ENCODE assay signal across 19 cellular contexts in the genomic region with DNA sequence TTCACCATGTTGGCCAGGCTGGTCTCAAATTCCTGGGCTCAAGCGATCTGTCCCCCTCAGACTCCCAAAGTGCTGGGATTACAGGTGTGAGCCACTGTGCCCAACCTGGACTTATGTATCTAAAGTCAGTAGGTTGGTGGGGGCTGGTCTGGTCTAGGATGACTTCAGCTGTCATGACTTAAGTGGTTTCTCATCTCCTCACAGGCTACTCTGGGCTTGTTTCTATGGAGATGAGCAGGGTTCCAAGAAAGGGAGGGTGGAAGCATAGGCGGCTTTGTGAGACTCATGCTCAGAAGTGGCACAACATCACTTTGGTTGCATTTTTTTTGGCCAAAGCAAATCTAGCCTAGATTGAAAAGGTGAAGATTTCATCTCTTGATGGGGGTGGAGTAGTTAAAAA.
"Had no signal": no experiment of that assay in that cellular context is flagged by ENCODE, and none has a peak within 500 bp of the region (broad histone marks: within the 10 kb centered on the region; RNA-seq: fewer than 3 reads in every experiment).

No MANE protein-coding gene starts in this region.

- H3K9ac ChIP-seq: parathyroid adenoma had no signal

- H3K4me1 Mint-ChIP-seq: nephron had no signal

- H3K4me3 ChIP-seq: coronary artery, esophagus muscularis mucosa, stomach, suprapubic skin, tibial nerve had no signal

- H3K4me1 ChIP-seq: esophagus muscularis mucosa, parathyroid adenoma had no signal

- H3K27me3 Mint-ChIP-seq: activated T-cell treated with anti-CD3 and anti-CD28 coated beads, Interleukin-2, amount 50 U/mL, for 24 hours had no signal

- ATAC-seq: left ventricle myocardium superior, right cardiac atrium had no signal

- DNase-seq: activated CD4-positive, alpha-beta T cell treated with anti-CD3 and anti-CD28 coated beads, Interleukin-2, amount 50 U/mL, for 1 hour; activated effector memory CD4-positive, alpha-beta T cell treated with Interleukin-2 at 50 U/mL for 16 hours; activated naive CD4-positive, alpha-beta T cell treated with anti-CD3 and anti-CD28 coated beads for 36 hours; activated T-cell treated with anti-CD3 and anti-CD28 coated beads, Interleukin-2, amount 50 U/mL, for 24 hours; cerebellar nuclear complex; hippocampal formation; left ventricle myocardium superior; midbrain; right cardiac atrium; stimulated activated CD4-positive, alpha-beta T cell treated with anti-CD3 and anti-CD28 coated beads, Interleukin-4, amount 100 ng/mL, for 24 hours; stomach; T1000 had no signal

- H3K27ac ChIP-seq: coronary artery, esophagus muscularis mucosa, parathyroid adenoma, stomach, suprapubic skin, tibial nerve had no signal

- H3K27ac Mint-ChIP-seq: activated naive CD4-positive, alpha-beta T cell treated with anti-CD3 and anti-CD28 coated beads for 36 hours; activated T-cell treated with anti-CD3 and anti-CD28 coated beads, Interleukin-2, amount 50 U/mL, for 24 hours; nephron had no signal

- H2AFZ ChIP-seq: parathyroid adenoma had no signal

- H3K36me3 ChIP-seq: esophagus muscularis mucosa, stomach, suprapubic skin, tibial nerve had no signal

- H3K79me2 ChIP-seq: parathyroid adenoma had no signal

- H3K27me3 ChIP-seq: esophagus muscularis mucosa, stomach, suprapubic skin, tibial nerve had no signal

- H3K4me3 Mint-ChIP-seq: activated naive CD4-positive, alpha-beta T cell treated with anti-CD3 and anti-CD28 coated beads for 36 hours; activated T-cell treated with anti-CD3 and anti-CD28 coated beads, Interleukin-2, amount 50 U/mL, for 24 hours; nephron had no signal

- H3K9me3 ChIP-seq: esophagus muscularis mucosa, stomach, suprapubic skin, tibial nerve had no signal

- FAIRE-seq: frontal cortex had no signal
